31 cellular contexts compared by ENCODE assay signal in the genomic region with DNA sequence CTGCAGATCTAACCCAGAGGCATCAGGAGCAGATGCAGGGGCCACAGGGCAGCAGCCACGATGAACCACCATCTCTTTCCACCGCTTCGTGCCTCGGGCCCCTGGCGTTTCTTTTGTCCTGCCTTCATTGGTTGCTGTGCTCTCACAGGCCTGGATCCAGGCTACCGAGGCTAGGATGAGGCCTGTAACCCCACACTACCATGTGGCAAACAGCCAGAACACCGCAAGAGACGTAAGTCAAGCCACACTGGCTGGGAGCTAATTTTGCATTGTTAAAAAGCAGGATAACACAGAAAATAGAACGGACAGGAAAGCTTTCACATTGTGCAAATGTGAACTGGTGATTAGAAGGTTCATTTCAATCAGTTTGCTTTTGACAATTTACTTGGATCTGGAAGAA. TPM values are rescaled to one million over a fixed set of nuclear protein-coding genes. Genes with fewer than 3 reads are reported as not detected.
DNase-seq lines count a peak whose midpoint lies in the region; ATAC-seq and TF ChIP-seq lines count a peak whose summit lies in the region.
"Had no signal": no experiment of that assay in that cellular context is flagged by ENCODE, and none has a peak within 500 bp of the region (broad histone marks: within the 10 kb centered on the region; RNA-seq: fewer than 3 reads in every experiment).

No MANE protein-coding gene starts in this region.

- peaks cover 65% of the 10 kb centered on the region for H3K36me3 Mint-ChIP-seq in activated T-cell treated with anti-CD3 and anti-CD28 coated beads, Interleukin-2, amount 50 U/mL, for 24 hours (ENCODE audit: low read depth)
- peaks cover 38% of the 10 kb centered on the region for H3K36me3 Mint-ChIP-seq in effector memory CD8-positive, alpha-beta T cell (ENCODE audit: insufficient read depth)
- H3K36me3 Mint-ChIP-seq in mesothelial cell of epicardium = peaks cover 20% of the 10 kb centered on the region

- no peaks in the 10 kb centered on the region for H3K9me3 Mint-ChIP-seq in activated T-cell treated with anti-CD3 and anti-CD28 coated beads, Interleukin-2, amount 50 U/mL, for 24 hours
- no peaks in the 10 kb centered on the region for H3K9me3 Mint-ChIP-seq in effector memory CD8-positive, alpha-beta T cell
- no peaks in the 10 kb centered on the region for H3K9me3 Mint-ChIP-seq in mesothelial cell of epicardium
- H3K9me3 Mint-ChIP-seq: dendritic cell treated with granulocyte-macrophage colony-stimulating factor and Interleukin-4, amounts not matched to agents 40 ng/mL and 50 ng/mL, for 4 days; naive B cell had no signal

- H3K27me3 ChIP-seq in skeletal muscle tissue (ENCODE audit: control insufficient read depth in 3 of 3, insufficient read depth in 3 of 3, low read length in 3 of 3) = no peaks in the 10 kb centered on the region
- H3K27me3 ChIP-seq: ascending aorta; BLaER1 treated with 17β-estradiol and CSF1 and Interleukin-3, amounts not matched to agents 10 nM and 100 nM; esophagus muscularis mucosa; foreskin keratinocyte; heart left ventricle; sigmoid colon; SJSA1; tibial nerve had no signal

- peak overlapping the region; percentile 62 for H3K27ac Mint-ChIP-seq in activated T-cell treated with anti-CD3 and anti-CD28 coated beads, Interleukin-2, amount 50 U/mL, for 24 hours
- peak overlapping the region; percentile 41 to 65 for H3K27ac Mint-ChIP-seq in effector memory CD8-positive, alpha-beta T cell
- H3K27ac Mint-ChIP-seq in mesothelial cell of epicardium = no peak overlapping the region
- H3K27ac Mint-ChIP-seq: activated CD4-positive, alpha-beta T cell treated with anti-CD3 and anti-CD28 coated beads for 36 hours; dendritic cell treated with granulocyte-macrophage colony-stimulating factor and Interleukin-4, amounts not matched to agents 40 ng/mL and 50 ng/mL, for 4 days had no signal

- no peak overlapping the region for H3K4me3 ChIP-seq in skeletal muscle tissue (ENCODE audit: low read length in 3 of 3)
- H3K4me3 ChIP-seq: ascending aorta; BLaER1 treated with 17β-estradiol and CSF1 and Interleukin-3, amounts not matched to agents 10 nM and 100 nM; esophagus muscularis mucosa; HAP-1; heart left ventricle; prostate gland; sigmoid colon; SJSA1; tibial nerve had no signal

- no peaks in the 10 kb centered on the region for H3K9me3 ChIP-seq in skeletal muscle tissue (ENCODE audit: control insufficient read depth in 3 of 3, low read length in 3 of 3)
- H3K9me3 ChIP-seq: ascending aorta; BLaER1 treated with 17β-estradiol and CSF1 and Interleukin-3, amounts not matched to agents 10 nM and 100 nM; esophagus muscularis mucosa; HAP-1; heart left ventricle; prostate gland; sigmoid colon; SJSA1; tibial nerve had no signal

- no peaks in the 10 kb centered on the region for H3K27me3 Mint-ChIP-seq in activated T-cell treated with anti-CD3 and anti-CD28 coated beads, Interleukin-2, amount 50 U/mL, for 24 hours
- no peaks in the 10 kb centered on the region for H3K27me3 Mint-ChIP-seq in effector memory CD8-positive, alpha-beta T cell
- no peaks in the 10 kb centered on the region for H3K27me3 Mint-ChIP-seq in mesothelial cell of epicardium (ENCODE audit: low read depth)
- H3K27me3 Mint-ChIP-seq: activated CD4-positive, alpha-beta T cell treated with anti-CD3 and anti-CD28 coated beads for 36 hours; dendritic cell treated with granulocyte-macrophage colony-stimulating factor and Interleukin-4, amounts not matched to agents 40 ng/mL and 50 ng/mL, for 4 days; naive B cell had no signal

- H3K27ac ChIP-seq in skeletal muscle tissue (ENCODE audit: low read depth, low read length) = no peak overlapping the region
- H3K27ac ChIP-seq: ascending aorta, esophagus muscularis mucosa, foreskin keratinocyte, heart left ventricle, prostate gland, sigmoid colon, SJSA1, tibial nerve, VCaP had no signal

- H3K9ac ChIP-seq in skeletal muscle tissue (ENCODE audit: low read depth in 1 of 3, low read length in 3 of 3) = peak overlapping the region; percentile 2 to 60 (median 40)

- H3K36me3 ChIP-seq in skeletal muscle tissue (ENCODE audit: control insufficient read depth in 3 of 3, insufficient read depth in 3 of 3, low read length in 3 of 3) = peaks cover 42 to 48% (median 47%) of the 10 kb centered on the region in 3 donors

- TF ChIP-seq CTCF in mesothelial cell of epicardium (IDR thresholded peaks at IDR 0.05; ENCODE audit: unreplicated experiment) = no peak

- no peaks in the 10 kb centered on the region for H3K4me1 Mint-ChIP-seq in activated T-cell treated with anti-CD3 and anti-CD28 coated beads, Interleukin-2, amount 50 U/mL, for 24 hours (ENCODE audit: low read depth)
- peaks cover 0 to 1% of the 10 kb centered on the region in 2 donors for H3K4me1 Mint-ChIP-seq in effector memory CD8-positive, alpha-beta T cell (ENCODE audit: low read depth in 2 of 2)
- H3K4me1 Mint-ChIP-seq in mesothelial cell of epicardium = peaks cover under 1% of the 10 kb centered on the region
- H3K4me1 Mint-ChIP-seq: activated CD4-positive, alpha-beta T cell treated with anti-CD3 and anti-CD28 coated beads for 36 hours had no signal

- H3K4me3 Mint-ChIP-seq in activated T-cell treated with anti-CD3 and anti-CD28 coated beads, Interleukin-2, amount 50 U/mL, for 24 hours = no peak overlapping the region
- H3K4me3 Mint-ChIP-seq in effector memory CD8-positive, alpha-beta T cell = no peak overlapping the region
- no peak overlapping the region for H3K4me3 Mint-ChIP-seq in mesothelial cell of epicardium
- H3K4me3 Mint-ChIP-seq: activated CD4-positive, alpha-beta T cell treated with anti-CD3 and anti-CD28 coated beads for 36 hours; dendritic cell treated with granulocyte-macrophage colony-stimulating factor and Interleukin-4, amounts not matched to agents 40 ng/mL and 50 ng/mL, for 4 days; naive B cell had no signal

- peaks cover 24 to 44% (median 39%) of the 10 kb centered on the region in 3 donors for H3K4me1 ChIP-seq in skeletal muscle tissue (ENCODE audit: control insufficient read depth in 3 of 3, insufficient read depth in 3 of 3, low read length in 3 of 3)
- H3K4me1 ChIP-seq: foreskin keratinocyte, HAP-1, SJSA1 had no signal

- ATAC-seq in effector memory CD8-positive, alpha-beta T cell (replicated peaks) = no peak
- ATAC-seq: activated CD4-positive, alpha-beta T cell treated with anti-CD3 and anti-CD28 coated beads for 36 hours; foreskin keratinocyte; heart left ventricle had no signal

- DNase-seq in activated T-cell treated with anti-CD3 and anti-CD28 coated beads, Interleukin-2, amount 50 U/mL, for 24 hours = no peak
- no peak for DNase-seq in activated T-cell treated with anti-CD3 and anti-CD28 coated beads, Interleukin-2, amount 50 U/mL, for 1 hour
- DNase-seq in NCI-H1092 treated with DMSO at 0.1 percent for 48 hours (lab: John Stamatoyannopoulos, UW) (peak; percentile 54), epidermal melanocyte (ENCODE audit: insufficient read length, low spot score) (no peak), mesothelial cell of epicardium (ENCODE audit: low spot score in 2 of 2, unreplicated experiment in 2 of 2) (no peak)
- no peak for DNase-seq in effector memory CD8-positive, alpha-beta T cell
- DNase-seq: ACHN; activated CD4-positive, alpha-beta T cell treated with anti-CD3 and anti-CD28 coated beads for 36 hours; activated effector memory CD4-positive, alpha-beta T cell treated with anti-CD3 and anti-CD28 coated beads, Interleukin-2, amount 50 U/mL, for 16 hours; central memory CD4-positive, alpha-beta T cell; DMS79 treated with DMSO at 0.1 percent for 48 hours; foreskin keratinocyte; heart left ventricle; Kasumi-1; kidney; naive B cell; NCI-H446 treated with DMSO at 0.1 percent for 48 hours; NCI-H774; sigmoid colon; stimulated activated CD4-positive, alpha-beta T cell treated with anti-CD3 and anti-CD28 coated beads, Interleukin-4, amount 100 ng/mL, for 24 hours; T-helper 9 cell had no signal

RNA-seq across cellular contexts. Expression of a gene that starts 15.7 kb away (rescaled TPM):
- total RNA-seq in skeletal muscle tissue (32.9 TPM), mesothelial cell of epicardium (33.4 to 38.3 TPM (median 36.2 TPM) in 3 replicates)
